In genomic region chr7:104982308-104982755, GRCh38 we compare ENCODE assay signal across 8 cellular contexts. TPM values are rescaled to one million over a fixed set of nuclear protein-coding genes. Genes with fewer than 3 reads are reported as not detected.
DNase-seq lines count a peak whose midpoint lies in the region; ATAC-seq and TF ChIP-seq lines count a peak whose summit lies in the region.

No MANE protein-coding gene starts in this region.

- ATAC-seq in activated B cell treated with CpG ODN at 0.5 μM for 24 hours (ENCODE audit: low read depth) (no peak), HG02852 (IDR thresholded peaks at IDR 0.05; ENCODE audit: unreplicated experiment) (no peak)

- H3K9me3 Mint-ChIP-seq in activated CD4-positive, alpha-beta T cell treated with anti-CD3 and anti-CD28 coated beads, Interleukin-2, amount 10 ng/mL, durations not matched to agents 24 days and 14 days, result no peaks in the 10 kb centered on the region
- no peaks in the 10 kb centered on the region for H3K9me3 Mint-ChIP-seq in activated B cell treated with CpG ODN at 0.5 μM for 24 hours

- H3K27ac ChIP-seq in substantia nigra (ENCODE audit: low read depth, low read length, poor library complexity, severe bottlenecking), result peak overlapping the region; percentile 92

- H3K27me3 Mint-ChIP-seq in activated CD4-positive, alpha-beta T cell treated with anti-CD3 and anti-CD28 coated beads, Interleukin-2, amount 10 ng/mL, durations not matched to agents 24 days and 14 days, result no peaks in the 10 kb centered on the region
- no peaks in the 10 kb centered on the region for H3K27me3 Mint-ChIP-seq in activated B cell treated with CpG ODN at 0.5 μM for 24 hours

- intact Hi-C loops in activated CD4-positive, alpha-beta T cell treated with anti-CD3 and anti-CD28 coated beads, Interleukin-2, amount 10 ng/mL, durations not matched to agents 24 days and 14 days (cut with micrococcal nuclease), result loop anchor here (5.0 kb wide), 3 partner anchors 80 to 550 kb away; partner anchors contain the start of gene RINT1
- intact Hi-C loops in activated B cell treated with CpG ODN at 0.5 μM for 24 hours (cut with micrococcal nuclease), result loop anchor here (2.0 kb wide), 1 partner anchor 606 kb away; no protein-coding TSS in a partner anchor

- peak overlapping the region; percentile 100 for H3K27ac Mint-ChIP-seq in activated CD4-positive, alpha-beta T cell treated with anti-CD3 and anti-CD28 coated beads, Interleukin-2, amount 10 ng/mL, durations not matched to agents 24 days and 14 days
- peak overlapping the region; percentile 99 for H3K27ac Mint-ChIP-seq in activated B cell treated with CpG ODN at 0.5 μM for 24 hours

- peaks cover 54% of the 10 kb centered on the region for H3K4me1 Mint-ChIP-seq in activated CD4-positive, alpha-beta T cell treated with anti-CD3 and anti-CD28 coated beads, Interleukin-2, amount 10 ng/mL, durations not matched to agents 24 days and 14 days
- peaks cover 68% of the 10 kb centered on the region for H3K4me1 Mint-ChIP-seq in activated B cell treated with CpG ODN at 0.5 μM for 24 hours

- peaks cover 20% of the 10 kb centered on the region for H3K36me3 Mint-ChIP-seq in activated CD4-positive, alpha-beta T cell treated with anti-CD3 and anti-CD28 coated beads, Interleukin-2, amount 10 ng/mL, durations not matched to agents 24 days and 14 days (ENCODE audit: low read depth)
- peaks cover 30% of the 10 kb centered on the region for H3K36me3 Mint-ChIP-seq in activated B cell treated with CpG ODN at 0.5 μM for 24 hours (ENCODE audit: low read depth)

- CTCF ChIA-PET in activated B cell treated with CpG ODN at 0.5 μM for 24 hours (lab: Charles Lee), result interaction anchor here (0.9 to 7.8 kb wide), 15 partner anchors 9 to 76 kb away, joined by 3 to 117 read pairs (median 11); partner anchors contain the start of gene KMT2E

- TF ChIP-seq CTCF in activated B cell treated with CpG ODN at 0.5 μM for 24 hours (IDR thresholded peaks at IDR 0.05) (no peak), GM20000 (IDR thresholded peaks at IDR 0.05; ENCODE audit: extremely low read depth, missing control alignments) (no peak)

- POLR2A ChIA-PET in activated B cell treated with CpG ODN at 0.5 μM for 24 hours (lab: Charles Lee), result interaction anchor here (1.0 to 16.0 kb wide), 8 partner anchors 8 to 322 kb away, joined by 3 to 545 read pairs (median 12); partner anchors contain the start of gene KMT2E

- DNase-seq in activated CD4-positive, alpha-beta T cell treated with anti-CD3 and anti-CD28 coated beads, Interleukin-2, amount 10 ng/mL, durations not matched to agents 24 days and 14 days, result no peak
- DNase-seq in activated CD4-positive, alpha-beta T cell treated with anti-CD3 and anti-CD28 coated beads, Interleukin-2, amount 50 U/mL, for 4 hours, result no peak
- no peak for DNase-seq in activated B cell treated with CpG ODN at 0.5 μM for 24 hours
- peak; percentile 63 for DNase-seq in islet precursor cell
- no peak for DNase-seq in substantia nigra (lab: John Stamatoyannopoulos, UW)
- DNase-seq in NOMO-1 treated with dmso at 0.1 percent for 144 hours (lab: John Stamatoyannopoulos, UW; ENCODE audit: unreplicated experiment), result no peak
- DNase-seq in GM20000 (ENCODE audit: low spot score), result no peak

- H3K4me3 Mint-ChIP-seq in activated CD4-positive, alpha-beta T cell treated with anti-CD3 and anti-CD28 coated beads, Interleukin-2, amount 10 ng/mL, durations not matched to agents 24 days and 14 days, result peak overlapping the region; percentile 98
- peak overlapping the region; percentile 98 for H3K4me3 Mint-ChIP-seq in activated B cell treated with CpG ODN at 0.5 μM for 24 hours

RNA-seq across cellular contexts. Expression of gene KMT2E, which starts 31.7 kb away (rescaled TPM):
- 104 and 106 TPM in 2 replicates for total RNA-seq in activated CD4-positive, alpha-beta T cell treated with anti-CD3 and anti-CD28 coated beads, Interleukin-2, amount 10 ng/mL, durations not matched to agents 24 days and 14 days
- 164 and 183 TPM in 2 replicates for total RNA-seq in activated B cell treated with CpG ODN at 0.5 μM for 24 hours
